Comparison of ENCODE assay signal across 33 cellular contexts in the genomic region with DNA sequence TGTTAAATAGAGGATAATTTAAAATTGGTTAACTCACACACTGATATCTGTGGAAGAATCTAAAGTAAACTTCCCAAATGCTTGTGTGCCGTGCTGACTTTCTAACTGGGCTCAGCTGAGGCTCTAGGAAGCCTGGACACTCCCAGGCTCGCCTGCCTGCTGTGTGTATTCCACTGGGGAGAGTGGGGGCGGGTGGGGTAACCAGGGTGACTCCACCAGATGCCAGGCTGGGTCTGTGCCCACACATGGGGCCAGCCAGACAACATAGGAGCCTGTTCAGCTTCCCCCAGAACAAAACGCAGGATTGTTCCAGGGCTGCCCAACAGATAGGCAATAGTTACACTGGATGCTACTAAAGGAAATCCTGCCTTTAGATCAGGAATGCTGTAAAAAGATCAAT. TPM values are rescaled to one million over a fixed set of nuclear protein-coding genes. Genes with fewer than 3 reads are reported as not detected.
A peak's percentile ranks its signal among the peaks of the same experiment; 100 is the strongest.
DNase-seq lines count a peak whose midpoint lies in the region; ATAC-seq and TF ChIP-seq lines count a peak whose summit lies in the region.
"Had no signal": no experiment of that assay in that cellular context is flagged by ENCODE, and none has a peak within 500 bp of the region (broad histone marks: within the 10 kb centered on the region; RNA-seq: fewer than 3 reads in every experiment).

No MANE protein-coding gene starts in this region.

- no peaks in the 10 kb centered on the region for H3K36me3 Mint-ChIP-seq in osteocyte (ENCODE audit: unreplicated experiment)
- H3K36me3 Mint-ChIP-seq in activated CD8-positive, alpha-beta T cell treated with anti-CD3 and anti-CD28 coated beads for 36 hours (ENCODE audit: low read depth): peaks cover 3% of the 10 kb centered on the region
- H3K36me3 Mint-ChIP-seq: CD14-positive monocyte had no signal

- POLR2A ChIA-PET in activated CD8-positive, alpha-beta T cell treated with anti-CD3 and anti-CD28 coated beads for 36 hours (lab: Charles Lee): no interaction called here

- no peaks in the 10 kb centered on the region for H3K4me1 Mint-ChIP-seq in osteocyte (ENCODE audit: unreplicated experiment)
- H3K4me1 Mint-ChIP-seq in activated CD8-positive, alpha-beta T cell treated with anti-CD3 and anti-CD28 coated beads for 36 hours (ENCODE audit: low read depth): no peaks in the 10 kb centered on the region
- H3K4me1 Mint-ChIP-seq: activated CD4-positive, alpha-beta T cell treated with anti-CD3 and anti-CD28 coated beads for 36 hours; CD14-positive monocyte; neural crest cell; stimulated activated memory B cell treated with anti-CD40 and anti-IgM and Interleukin-4, amounts not matched to agents 10 μg/mL and 1 μg/mL and 100 μg/mL, for 72 hours had no signal

- CTCF ChIA-PET in activated CD8-positive, alpha-beta T cell treated with anti-CD3 and anti-CD28 coated beads for 36 hours (lab: Charles Lee): no interaction called here

- ATAC-seq in left colon (peak; percentile 70), HG03439 (IDR thresholded peaks at IDR 0.05; ENCODE audit: unreplicated experiment) (no peak)
- ATAC-seq in activated CD8-positive, alpha-beta T cell treated with anti-CD3 and anti-CD28 coated beads for 36 hours: no peak
- ATAC-seq: activated CD4-positive, alpha-beta T cell treated with anti-CD3 and anti-CD28 coated beads for 36 hours; activated naive CD4-positive, alpha-beta T cell treated with anti-CD3 and anti-CD28 coated beads, Interleukin-2, amount 50 U/mL, for 72 hours; HepG2; lower lobe of right lung; Panc1; stimulated activated memory B cell treated with anti-CD40 and anti-IgM and Interleukin-4, amounts not matched to agents 10 μg/mL and 1 μg/mL and 100 μg/mL, for 72 hours had no signal

- no peak overlapping the region for H3K27ac Mint-ChIP-seq in osteocyte (ENCODE audit: unreplicated experiment)
- no peak overlapping the region for H3K27ac Mint-ChIP-seq in activated CD8-positive, alpha-beta T cell treated with anti-CD3 and anti-CD28 coated beads for 36 hours
- H3K27ac Mint-ChIP-seq: activated CD4-positive, alpha-beta T cell treated with anti-CD3 and anti-CD28 coated beads for 36 hours; activated naive CD4-positive, alpha-beta T cell treated with anti-CD3 and anti-CD28 coated beads, Interleukin-2, amount 50 U/mL, for 72 hours; CD14-positive monocyte; progenitor cell of endocrine pancreas; stimulated activated memory B cell treated with anti-CD40 and anti-IgM and Interleukin-4, amounts not matched to agents 10 μg/mL and 1 μg/mL and 100 μg/mL, for 72 hours had no signal

- H3K27me3 Mint-ChIP-seq in osteocyte (ENCODE audit: unreplicated experiment): no peaks in the 10 kb centered on the region
- peaks cover 10% of the 10 kb centered on the region for H3K27me3 Mint-ChIP-seq in activated CD8-positive, alpha-beta T cell treated with anti-CD3 and anti-CD28 coated beads for 36 hours
- H3K27me3 Mint-ChIP-seq: progenitor cell of endocrine pancreas had no signal

- no peak overlapping the region for H3K4me3 Mint-ChIP-seq in osteocyte (ENCODE audit: unreplicated experiment)
- no peak overlapping the region for H3K4me3 Mint-ChIP-seq in activated CD8-positive, alpha-beta T cell treated with anti-CD3 and anti-CD28 coated beads for 36 hours
- H3K4me3 Mint-ChIP-seq: activated CD4-positive, alpha-beta T cell treated with anti-CD3 and anti-CD28 coated beads for 36 hours; CD14-positive monocyte; neural crest cell; stimulated activated memory B cell treated with anti-CD40 and anti-IgM and Interleukin-4, amounts not matched to agents 10 μg/mL and 1 μg/mL and 100 μg/mL, for 72 hours had no signal

- intact Hi-C loops in left colon (cut with DNase I, micrococcal nuclease): no loop called here
- intact Hi-C loops in activated CD8-positive, alpha-beta T cell treated with anti-CD3 and anti-CD28 coated beads for 36 hours (cut with micrococcal nuclease): no loop called here

- DNase-seq in DMS 273 (lab: John Stamatoyannopoulos, UW; ENCODE audit: unreplicated experiment) (peak; percentile 4), DMS 273 treated with DMSO at 0.1 percent for 48 hours (lab: John Stamatoyannopoulos, UW) (no peak), left colon (peak; percentile 32 to 34), osteocyte (ENCODE audit: extremely low spot score, unreplicated experiment) (peak; percentile 38), ureter (ENCODE audit: low spot score) (peak; percentile 49), NCI-H510A treated with DMSO at 0.1 percent for 48 hours (lab: John Stamatoyannopoulos, UW) (no peak)
- DNase-seq in activated CD8-positive, alpha-beta T cell treated with anti-CD3 and anti-CD28 coated beads for 36 hours: no peak
- DNase-seq: activated CD4-positive, alpha-beta T cell treated with anti-CD3 and anti-CD28 coated beads for 36 hours; activated CD8-positive, alpha-beta memory T cell treated with anti-CD3 and anti-CD28 coated beads for 24 hours; activated T-cell treated with anti-CD3 and anti-CD28 coated beads for 4 hours; DND-41; effector CD4-positive, alpha-beta T cell; GF-D8; HCEC 1CT; Karpas-422; kidney glomerular epithelial cell; lower lobe of right lung; NCI-H1436 treated with DMSO at 0.1 percent for 48 hours; NCI-H2081 treated with DMSO at 0.1 percent for 48 hours; NCI-H226; NCI-H69; SHP77; SW 1271; upper lobe of left lung had no signal

- no peak for TF ChIP-seq CTCF in osteocyte (IDR thresholded peaks at IDR 0.05)
- TF ChIP-seq CTCF in activated CD8-positive, alpha-beta T cell treated with anti-CD3 and anti-CD28 coated beads for 36 hours (IDR thresholded peaks at IDR 0.05): no peak

- H3K9me3 Mint-ChIP-seq in osteocyte (ENCODE audit: unreplicated experiment): peaks cover 29% of the 10 kb centered on the region
- H3K9me3 Mint-ChIP-seq in activated CD8-positive, alpha-beta T cell treated with anti-CD3 and anti-CD28 coated beads for 36 hours: peaks cover 8% of the 10 kb centered on the region

RNA-seq across cellular contexts. Expression of a gene that starts 41.9 kb away (rescaled TPM):
- 1 to 10 TPM; 2.0 to 5.0 TPM for total RNA-seq in left colon
- not detected in 2 replicates for total RNA-seq in osteocyte
- 8.5 TPM for total RNA-seq in ureter
- total RNA-seq in activated CD8-positive, alpha-beta T cell treated with anti-CD3 and anti-CD28 coated beads for 36 hours: not detected
- total RNA-seq: activated CD4-positive, alpha-beta T cell treated with anti-CD3 and anti-CD28 coated beads for 36 hours; activated naive CD4-positive, alpha-beta T cell treated with anti-CD3 and anti-CD28 coated beads, Interleukin-2, amount 50 U/mL, for 72 hours had no signal

RNA-seq across cellular contexts. Expression of a gene that starts 47.7 kb away (rescaled TPM):
- not detected for total RNA-seq in left colon
- total RNA-seq in osteocyte: not detected in 2 replicates
- total RNA-seq in ureter: not detected
- total RNA-seq in activated CD8-positive, alpha-beta T cell treated with anti-CD3 and anti-CD28 coated beads for 36 hours: not detected
- total RNA-seq: activated CD4-positive, alpha-beta T cell treated with anti-CD3 and anti-CD28 coated beads for 36 hours; activated naive CD4-positive, alpha-beta T cell treated with anti-CD3 and anti-CD28 coated beads, Interleukin-2, amount 50 U/mL, for 72 hours; HepG2; lower lobe of right lung; neural crest cell; progenitor cell of endocrine pancreas; subcutaneous adipose tissue; upper lobe of left lung had no signal

Comparison
In these comparisons a context has a peak if more than half of its experiments do, and no peak if none do; other contexts are left out.
1. DNase-seq: peak in DMS 273 (single experiment), left colon (2 of 2), osteocyte (single experiment) and ureter (single experiment); none in DMS 273 treated with DMSO at 0.1 percent for 48 hours (single experiment), activated CD8-positive, alpha-beta T cell treated with anti-CD3 and anti-CD28 coated beads for 36 hours (single experiment) and NCI-H510A treated with DMSO at 0.1 percent for 48 hours (single experiment).